Comparison of ENCODE assay signal across 9 cellular contexts in the genomic region with DNA sequence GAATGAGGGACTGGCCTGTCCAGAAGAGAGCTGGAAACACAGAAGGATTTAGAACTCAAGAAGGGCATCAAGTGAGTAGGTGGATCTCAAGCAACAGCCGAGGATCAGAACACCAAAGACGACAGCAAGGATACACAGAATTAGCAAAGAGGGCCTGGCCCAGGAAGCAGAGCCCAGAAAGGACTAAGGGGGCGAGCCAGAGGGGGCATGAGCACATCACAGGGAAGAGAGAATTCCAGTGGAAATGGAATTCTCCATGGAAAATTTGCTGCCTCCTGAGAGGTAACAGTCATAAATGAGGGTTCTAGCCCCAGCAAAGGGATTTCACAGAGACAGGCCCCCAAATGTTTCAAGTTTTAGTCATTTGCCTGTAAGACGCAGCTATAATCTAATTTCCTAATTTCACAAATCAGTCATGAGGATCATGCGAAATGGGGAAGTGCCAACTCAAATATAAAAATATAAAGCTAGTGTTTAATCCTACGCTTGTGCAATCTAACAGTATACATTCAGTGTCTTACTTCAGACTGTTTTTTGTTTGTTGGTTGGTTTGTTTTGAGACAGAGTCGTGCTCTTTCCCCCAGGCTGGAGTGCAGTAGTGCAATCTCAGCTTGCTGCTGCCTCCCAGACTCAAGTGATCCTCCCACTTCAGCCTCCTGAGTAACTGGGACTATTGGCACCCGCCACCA. TPM values are rescaled to one million over a fixed set of nuclear protein-coding genes. Genes with fewer than 3 reads are reported as not detected.
DNase-seq lines count a peak whose midpoint lies in the region; TF ChIP-seq lines count a peak whose summit lies in the region.
"Had no signal": no experiment of that assay in that cellular context is flagged by ENCODE, and none has a peak within 500 bp of the region (broad histone marks: within the 10 kb centered on the region; RNA-seq: fewer than 3 reads in every experiment).

No MANE protein-coding gene starts in this region.

- no peak overlapping the region for H3K4me3 Mint-ChIP-seq in mesothelial cell of epicardium

- no peaks in the 10 kb centered on the region for H3K9me3 Mint-ChIP-seq in mesothelial cell of epicardium

- peak overlapping the region; percentile 78 for H3K9ac ChIP-seq in Karpas-422 (ENCODE audit: low read length)

- H3K4me1 ChIP-seq in Karpas-422 (ENCODE audit: low read length) (peaks cover 95% of the 10 kb centered on the region), ascending aorta (peaks cover 5 to 24% of the 10 kb centered on the region in 2 donors)

- intact Hi-C loops in ascending aorta (cut with DNase I): no loop called here

- H3K36me3 ChIP-seq in Karpas-422 (ENCODE audit: insufficient read depth, low read length) (0 out of 2 replicates have a peak, but pooled peaks cover 4% of the 10 kb centered on the region), ascending aorta (peaks cover 0 to 3% of the 10 kb centered on the region in 2 donors)

- peak overlapping the region; percentile 84 for H3K4me2 ChIP-seq in Karpas-422 (ENCODE audit: low read depth, low read length, poor library complexity, severe bottlenecking)

- peak overlapping the region; percentile 97 for H3K27ac ChIP-seq in Karpas-422 (ENCODE audit: low read length)
- H3K27ac ChIP-seq in ascending aorta: peak overlapping the region; percentile 75 to 88

- no peaks in the 10 kb centered on the region for H3K9me2 ChIP-seq in Karpas-422 (replicated peaks; ENCODE audit: insufficient read depth, low read length)

- H3K4me1 Mint-ChIP-seq in mesothelial cell of epicardium: peaks cover 40% of the 10 kb centered on the region

- peaks cover 1% of the 10 kb centered on the region for H3K36me3 Mint-ChIP-seq in mesothelial cell of epicardium

- peaks cover 94% of the 10 kb centered on the region for H3K79me2 ChIP-seq in Karpas-422 (ENCODE audit: low read length)

- H3K27ac Mint-ChIP-seq in mesothelial cell of epicardium: peak overlapping the region; percentile 13

- H3K4me3 ChIP-seq in AG10803 (ENCODE audit: low read length): no peak overlapping the region
- peak overlapping the region; percentile 63 for H3K4me3 ChIP-seq in Karpas-422 (ENCODE audit: low read length)
- H3K4me3 ChIP-seq in ascending aorta: no peak overlapping the region

- no peaks in the 10 kb centered on the region for H3K27me3 Mint-ChIP-seq in mesothelial cell of epicardium (ENCODE audit: low read depth)

- TF ChIP-seq CTCF in AG10803 (conservative IDR thresholded peaks at IDR 0.05; ENCODE audit: low read length) (no peak), ascending aorta (IDR thresholded peaks at IDR 0.05) (no peak), mesothelial cell of epicardium (IDR thresholded peaks at IDR 0.05; ENCODE audit: unreplicated experiment) (no peak)

- H3K9me3 ChIP-seq in Karpas-422 (ENCODE audit: low read length) (no peaks in the 10 kb centered on the region), ascending aorta (no peaks in the 10 kb centered on the region)

- DNase-seq in AG10803 (ENCODE audit: low read depth): peak; percentile 27
- peak; percentile 83 for DNase-seq in Karpas-422
- no peak for DNase-seq in ascending aorta (ENCODE audit: low spot score in 2 of 2)
- DNase-seq in mesothelial cell of epicardium (ENCODE audit: low spot score in 2 of 2, unreplicated experiment in 2 of 2): no peak
- no peak for DNase-seq in A172 (ENCODE audit: low spot score)
- no peak for DNase-seq in GOT3 (lab: John Stamatoyannopoulos, UW)
- DNase-seq in NCI-H82 (lab: John Stamatoyannopoulos, UW): no peak
- no peak for DNase-seq in GDM1 (lab: John Stamatoyannopoulos, UW)
- DNase-seq: DND-41 had no signal

- H3K27me3 ChIP-seq in Karpas-422 (ENCODE audit: low read length) (no peaks in the 10 kb centered on the region), ascending aorta (no peaks in the 10 kb centered on the region)

- H2AFZ ChIP-seq in Karpas-422 (ENCODE audit: low read length): 0 out of 2 replicates have a peak overlapping the region, but pooled peaks have one; percentile 22

- H4K20me1 ChIP-seq in Karpas-422 (ENCODE audit: insufficient read depth, low read depth, low read length): no peaks in the 10 kb centered on the region

RNA-seq across cellular contexts. Expression of a gene that starts 46.7 kb away (rescaled TPM):
- 205 and 280 TPM in 2 replicates for total RNA-seq in Karpas-422 (2014; rRNA removed; shearing (Covaris generic); ENCODE audit: low replicate concordance)
- total RNA-seq in ascending aorta (87.2 TPM), mesothelial cell of epicardium (48.3 to 52.4 TPM (median 49.9 TPM) in 3 replicates)
- 22.7 and 28.4 TPM in 2 replicates for total RNA-seq in A172 (2014; rRNA removed; shearing (Covaris generic))

RNA-seq across cellular contexts. Expression of a gene that starts 57.4 kb away (rescaled TPM):
- total RNA-seq in Karpas-422 (2014; rRNA removed; shearing (Covaris generic); ENCODE audit: low replicate concordance): 9.6 and 11.6 TPM in 2 replicates
- 37.4 TPM for total RNA-seq in ascending aorta
- total RNA-seq in mesothelial cell of epicardium: 67.4 to 68.5 TPM (median 68.0 TPM) in 3 replicates
- 0.17 and 0.22 TPM in 2 replicates for total RNA-seq in A172 (2014; rRNA removed; shearing (Covaris generic))

Comparison
In these comparisons a context has a peak if more than half of its experiments do, and no peak if none do; other contexts are left out.
1. DNase-seq: peak in AG10803 (single experiment) and Karpas-422 (single experiment); none in ascending aorta (0 of 2), mesothelial cell of epicardium (0 of 2), A172 (single experiment), GOT3 (single experiment), NCI-H82 (single experiment) and GDM1 (single experiment).